Comparison of ENCODE assay signal across 9 cellular contexts in genomic region chr6:56541736-56542366, GRCh38.
DNase-seq lines count a peak whose midpoint lies in the region; ATAC-seq and TF ChIP-seq lines count a peak whose summit lies in the region.
"Had no signal": no experiment of that assay in that cellular context is flagged by ENCODE, and none has a peak within 500 bp of the region (broad histone marks: within the 10 kb centered on the region; RNA-seq: fewer than 3 reads in every experiment).

No MANE protein-coding gene starts in this region.

- intact Hi-C loops in HCT116 (cut with micrococcal nuclease), result loop anchor here (10.0 kb wide), 1 partner anchor 303 kb away; no protein-coding TSS in a partner anchor

- H3K4me3 ChIP-seq in HCT116 (replicated peaks in 1 of 2; ENCODE audit: low read depth in 1 of 2, low read length in 2 of 2) (peak overlapping the region; percentile 61 to 71), iPS-18c (ENCODE audit: insufficient read depth, low read depth, low read length) (peak overlapping the region; percentile 43), subcutaneous abdominal adipose tissue (ENCODE audit: low read depth in 1 of 5, low read length in 5 of 5) (peak overlapping the region; percentile 76 to 91 (median 88))

- H3K4me2 ChIP-seq in HCT116 (ENCODE audit: low read length), result peak overlapping the region; percentile 91

- H2AFZ ChIP-seq in HCT116 (ENCODE audit: low read depth, low read length, poor library complexity, severe bottlenecking), result no peak overlapping the region

- TF ChIP-seq CTCF in HCT116 (IDR thresholded peaks at IDR 0.05 in 2 of 3, conservative IDR thresholded peaks at IDR 0.05 in 1 of 3; ENCODE audit: borderline replicate concordance in 1 of 3, insufficient read depth in 1 of 3, low read depth in 2 of 3, low read length in 2 of 3), result no peak
- no peak for TF ChIP-seq CTCF in VCaP (conservative IDR thresholded peaks at IDR 0.05)
- TF ChIP-seq CTCF in WTC11 (IDR thresholded peaks at IDR 0.05), result no peak

- CTCF ChIA-PET in HCT116 (lab: Charles Lee), result interaction anchor here (1.0 to 1.3 kb wide), 2 partner anchors 11 to 29 kb away, joined by 4 to 6 read pairs; no protein-coding TSS in a partner anchor
- CTCF ChIA-PET in WTC11 (lab: Charles Lee), result interaction anchor here (1.0 to 1.6 kb wide), 15 partner anchors 11 to 413 kb away, joined by 3 to 15 read pairs (median 4); partner anchors contain the start of gene BEND6

- TF ChIP-seq RAD21 in HCT116 (IDR thresholded peaks at IDR 0.05; ENCODE audit: low read depth), result no peak

- H3K9me3 Mint-ChIP-seq in activated naive CD4-positive, alpha-beta T cell treated with anti-CD3 and anti-CD28 coated beads, Interleukin-2, amount 50 U/mL, for 72 hours, result no peaks in the 10 kb centered on the region
- no peaks in the 10 kb centered on the region for H3K9me3 Mint-ChIP-seq in WTC11
- H3K9me3 Mint-ChIP-seq: activated T-cell treated with anti-CD3 and anti-CD28 coated beads, Interleukin-2, amount 50 U/mL, for 4 hours had no signal

- RAD21 ChIA-PET in HCT116 (lab: Charles Lee; ENCODE audit: low non-redundant PET in 1 of 2, low total read pairs in 2 of 2, uncharacterized antibody in 2 of 2, unreplicated experiment in 2 of 2), result no interaction called here

- H3K79me2 ChIP-seq in HCT116 (ENCODE audit: insufficient read depth, low read length), result peaks cover 71% of the 10 kb centered on the region

- H3K27me3 Mint-ChIP-seq in WTC11 (ENCODE audit: low read depth), result no peaks in the 10 kb centered on the region; the same call in 1 of the 2 replicates

- no peaks in the 10 kb centered on the region for H3K36me3 Mint-ChIP-seq in activated naive CD4-positive, alpha-beta T cell treated with anti-CD3 and anti-CD28 coated beads, Interleukin-2, amount 50 U/mL, for 72 hours
- no peaks in the 10 kb centered on the region for H3K36me3 Mint-ChIP-seq in WTC11

- H3K4me1 ChIP-seq in HCT116 (ENCODE audit: control insufficient read depth in 1 of 2, insufficient read depth in 2 of 2, low read length in 2 of 2), result peaks cover 3 to 15% of the 10 kb centered on the region in 2 experiments; a peak in 3 of 4 replicates
- H3K4me1 ChIP-seq in subcutaneous abdominal adipose tissue (ENCODE audit: control insufficient read depth in 5 of 5, insufficient read depth in 5 of 5, low read length in 5 of 5), result peaks cover 5 to 57% (median 46%) of the 10 kb centered on the region in 5 donors

- DNase-seq in HCT116 (ENCODE audit: low read depth, low spot score) (no peak), WTC11 (ENCODE audit: low spot score) (no peak)
- no peak for DNase-seq in stimulated activated CD4-positive, alpha-beta T cell treated with anti-CD3 and anti-CD28 coated beads, Interleukin-4, amount 100 ng/mL, for 1 hour
- no peak for DNase-seq in activated naive CD4-positive, alpha-beta T cell treated with anti-CD3 and anti-CD28 coated beads, Interleukin-2, amount 50 U/mL, for 72 hours (ENCODE audit: low spot score in 2 of 2)

- no peak overlapping the region for H3K27ac Mint-ChIP-seq in activated naive CD4-positive, alpha-beta T cell treated with anti-CD3 and anti-CD28 coated beads, Interleukin-2, amount 50 U/mL, for 72 hours
- no peak overlapping the region for H3K27ac Mint-ChIP-seq in WTC11

- H3K27ac ChIP-seq in HCT116 (ENCODE audit: low read depth, low read length) (peak overlapping the region; percentile 62; the same call in 1 of the 2 replicates), VCaP (peak overlapping the region; percentile 93), subcutaneous abdominal adipose tissue (ENCODE audit: low read depth, low read length) (peak overlapping the region; percentile 94)

- peak overlapping the region; percentile 74 for H3K9ac ChIP-seq in HCT116 (ENCODE audit: low read length)
- H3K9ac ChIP-seq in subcutaneous abdominal adipose tissue (ENCODE audit: low read length in 5 of 5), result peak overlapping the region; percentile 75 to 91 (median 84)

- H3K4me1 Mint-ChIP-seq in WTC11, result peaks cover 13% of the 10 kb centered on the region

- H4K20me1 ChIP-seq in HCT116 (ENCODE audit: insufficient read depth), result no peaks in the 10 kb centered on the region

- H3K4me3 Mint-ChIP-seq in WTC11, result no peak overlapping the region
- H3K4me3 Mint-ChIP-seq: activated T-cell treated with anti-CD3 and anti-CD28 coated beads, Interleukin-2, amount 50 U/mL, for 4 hours had no signal

- H3K36me3 ChIP-seq in HCT116 (ENCODE audit: control insufficient read depth in 1 of 2, insufficient read depth in 2 of 2, low read length in 2 of 2) (no peaks in the 10 kb centered on the region), subcutaneous abdominal adipose tissue (ENCODE audit: control insufficient read depth in 5 of 5, insufficient read depth in 5 of 5, low read length in 5 of 5) (no peaks in the 10 kb centered on the region)

- H3K9me3 ChIP-seq in HCT116 (ENCODE audit: control insufficient read depth in 1 of 2, insufficient read depth in 1 of 2, low read depth in 1 of 2, low read length in 2 of 2), result no peaks in the 10 kb centered on the region
- no peaks in the 10 kb centered on the region for H3K9me3 ChIP-seq in iPS-18c (ENCODE audit: control insufficient read depth, insufficient read depth, low read length)
- H3K9me3 ChIP-seq in subcutaneous abdominal adipose tissue (ENCODE audit: control insufficient read depth in 5 of 5, low read length in 5 of 5), result no peaks in the 10 kb centered on the region

- POLR2A ChIA-PET in HCT116 (lab: Charles Lee), result no interaction called here
- POLR2A ChIA-PET in WTC11 (lab: Charles Lee), result interaction anchor here (0.6 to 1.3 kb wide), 8 partner anchors 10 to 1510 kb away, joined by 3 to 8 read pairs (median 3); no protein-coding TSS in a partner anchor

- ATAC-seq in HCT116, result no peak
- ATAC-seq in GM18858 (IDR thresholded peaks at IDR 0.05; ENCODE audit: unreplicated experiment), result no peak
- no peak for ATAC-seq in activated naive CD4-positive, alpha-beta T cell treated with anti-CD3 and anti-CD28 coated beads, Interleukin-2, amount 50 U/mL, for 72 hours
- ATAC-seq in WTC11, result no peak

- no peak for TF ChIP-seq POLR2A in HCT116 (IDR thresholded peaks at IDR 0.05; ENCODE audit: borderline replicate concordance, extremely low read depth, insufficient read depth, insufficient read length)

- no peaks in the 10 kb centered on the region for H3K9me2 ChIP-seq in HCT116 (ENCODE audit: insufficient read depth)

- no TSS peak for BruUV-seq in HCT116 (replicated peaks; lab: Mats Ljungman, UMichigan)

- no peaks in the 10 kb centered on the region for H3K27me3 ChIP-seq in HCT116 (ENCODE audit: insufficient read depth, low read length)
- H3K27me3 ChIP-seq in subcutaneous abdominal adipose tissue (ENCODE audit: control insufficient read depth in 5 of 5, insufficient read depth in 4 of 5, low read length in 5 of 5), result no peaks in the 10 kb centered on the region

TF ChIP-seq in HCT116, 20 proteins besides CTCF, POLR2A, EP300 and RAD21 (continues in another document):
- no peak for TF ChIP-seq ZFX (IDR thresholded peaks at IDR 0.05)
- no peak for TF ChIP-seq JUND (IDR thresholded peaks at IDR 0.05)
- TF ChIP-seq ATF3 (IDR thresholded peaks at IDR 0.05), result no peak
- no peak for TF ChIP-seq TCF7L2 (IDR thresholded peaks at IDR 0.05; ENCODE audit: borderline replicate concordance, extremely low read depth, insufficient read depth, insufficient read length)
- TF ChIP-seq SP1 (IDR thresholded peaks at IDR 0.05; ENCODE audit: low read depth), result no peak
- TF ChIP-seq EZH2 (IDR thresholded peaks at IDR 0.05), result no peak
- TF ChIP-seq YY1 (IDR thresholded peaks at IDR 0.05; ENCODE audit: extremely low read depth, insufficient replicate concordance, low read depth, low read length), result no peak

TF ChIP-seq in WTC11, 78 proteins besides CTCF, POLR2A, EP300 and RAD21 (continues in another document):
- no peak for TF ChIP-seq AFF4 (CRISPR knock-in tag; IDR thresholded peaks at IDR 0.05; ENCODE audit: borderline replicate concordance)
- TF ChIP-seq TEAD4 (CRISPR knock-in tag; IDR thresholded peaks at IDR 0.05), result no peak
- TF ChIP-seq ZNF671 (CRISPR knock-in tag; IDR thresholded peaks at IDR 0.05), result no peak
- TF ChIP-seq ERG (CRISPR knock-in tag; IDR thresholded peaks at IDR 0.05), result no peak
